1 cellular context compared by ENCODE assay signal in genomic region chr1:15755021-15755642, GRCh38.
TF ChIP-seq lines count a peak whose summit lies in the region.

No MANE protein-coding gene starts in this region.

TF ChIP-seq in H1, 55 proteins besides CTCF, POLR2A, EP300 and RAD21:
- TF ChIP-seq MAX (IDR thresholded peaks at IDR 0.05) (no peak), E2F6 (IDR thresholded peaks at IDR 0.05) (no peak), ASH2L (IDR thresholded peaks at IDR 0.05; ENCODE audit: low read length) (no peak), KDM1A (IDR thresholded peaks at IDR 0.05; ENCODE audit: borderline replicate concordance, low read length) (peak; percentile 16; the same call in 1 of the 2 replicates), HDAC6 (IDR thresholded peaks at IDR 0.05; ENCODE audit: low read depth, low read length) (no peak), PHF8 (conservative IDR thresholded peaks at IDR 0.05; ENCODE audit: low read depth, low read length) (no peak), SAP30 (IDR thresholded peaks at IDR 0.05; ENCODE audit: insufficient read depth, insufficient replicate concordance, low read length) (no peak), POLR2AphosphoS5 (IDR thresholded peaks at IDR 0.05; ENCODE audit: low read depth, low read length) (no peak)
